Comparison of ENCODE assay signal across 2 cellular contexts in genomic region chr11:90088731-90089130, GRCh38. TPM values are rescaled to one million over a fixed set of nuclear protein-coding genes. Genes with fewer than 3 reads are reported as not detected.
"Had no signal": no experiment of that assay in that cellular context is flagged by ENCODE, and none has a peak within 500 bp of the region (broad histone marks: within the 10 kb centered on the region; RNA-seq: fewer than 3 reads in every experiment).

No MANE protein-coding gene starts in this region.

RNA-seq across cellular contexts. Expression of gene UBTFL1, which starts 3.0 kb away (rescaled TPM):
- total RNA-seq: G401, GM12878 had no signal
- polyA plus RNA-seq: GM12878 had no signal

RNA-seq across cellular contexts. Expression of gene NAALAD2, which starts 45.7 kb away (rescaled TPM):
- total RNA-seq: G401, GM12878 had no signal

RNA-seq across cellular contexts. Expression of gene TRIM49C, which starts 57.8 kb away (rescaled TPM):
- total RNA-seq: GM12878 had no signal
- polyA plus RNA-seq: GM12878 had no signal
